Comparison of ENCODE assay signal across 1 cellular context in the genomic region with DNA sequence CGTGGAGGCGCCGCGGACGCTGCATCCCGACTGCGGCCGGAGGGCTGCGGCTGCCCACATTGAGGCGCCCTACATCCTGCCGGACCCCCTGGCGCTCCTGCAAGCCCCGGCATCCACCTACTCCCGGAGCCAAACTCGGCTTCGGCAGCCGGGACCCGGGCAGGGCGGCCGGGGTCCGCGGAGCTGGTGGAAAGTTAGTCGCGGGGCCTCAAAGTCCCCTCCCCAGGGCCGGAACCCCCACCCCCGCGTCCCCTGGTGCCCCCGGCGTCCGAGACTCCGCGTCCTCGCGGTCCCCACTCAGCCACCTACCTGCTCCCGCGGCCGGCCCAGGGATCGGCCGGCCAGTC.
TF ChIP-seq lines count a peak whose summit lies in the region.

No MANE protein-coding gene starts in this region.

TF ChIP-seq in GM12878, 131 proteins besides CTCF, POLR2A, EP300 and RAD21 (continued from another document):
- TF ChIP-seq NFYA (IDR thresholded peaks at IDR 0.05; ENCODE audit: borderline replicate concordance, low read depth, low read length) (no peak), DPF2 (IDR thresholded peaks at IDR 0.05) (no peak)
- TF ChIP-seq, protein P1, sequence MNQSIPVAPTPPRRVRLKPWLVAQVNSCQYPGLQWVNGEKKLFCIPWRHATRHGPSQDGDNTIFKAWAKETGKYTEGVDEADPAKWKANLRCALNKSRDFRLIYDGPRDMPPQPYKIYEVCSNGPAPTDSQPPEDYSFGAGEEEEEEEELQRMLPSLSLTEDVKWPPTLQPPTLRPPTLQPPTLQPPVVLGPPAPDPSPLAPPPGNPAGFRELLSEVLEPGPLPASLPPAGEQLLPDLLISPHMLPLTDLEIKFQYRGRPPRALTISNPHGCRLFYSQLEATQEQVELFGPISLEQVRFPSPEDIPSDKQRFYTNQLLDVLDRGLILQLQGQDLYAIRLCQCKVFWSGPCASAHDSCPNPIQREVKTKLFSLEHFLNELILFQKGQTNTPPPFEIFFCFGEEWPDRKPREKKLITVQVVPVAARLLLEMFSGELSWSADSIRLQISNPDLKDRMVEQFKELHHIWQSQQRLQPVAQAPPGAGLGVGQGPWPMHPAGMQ (IDR thresholded peaks at IDR 0.05; ENCODE audit: borderline replicate concordance) = no peak
- TF ChIP-seq, protein P2, sequence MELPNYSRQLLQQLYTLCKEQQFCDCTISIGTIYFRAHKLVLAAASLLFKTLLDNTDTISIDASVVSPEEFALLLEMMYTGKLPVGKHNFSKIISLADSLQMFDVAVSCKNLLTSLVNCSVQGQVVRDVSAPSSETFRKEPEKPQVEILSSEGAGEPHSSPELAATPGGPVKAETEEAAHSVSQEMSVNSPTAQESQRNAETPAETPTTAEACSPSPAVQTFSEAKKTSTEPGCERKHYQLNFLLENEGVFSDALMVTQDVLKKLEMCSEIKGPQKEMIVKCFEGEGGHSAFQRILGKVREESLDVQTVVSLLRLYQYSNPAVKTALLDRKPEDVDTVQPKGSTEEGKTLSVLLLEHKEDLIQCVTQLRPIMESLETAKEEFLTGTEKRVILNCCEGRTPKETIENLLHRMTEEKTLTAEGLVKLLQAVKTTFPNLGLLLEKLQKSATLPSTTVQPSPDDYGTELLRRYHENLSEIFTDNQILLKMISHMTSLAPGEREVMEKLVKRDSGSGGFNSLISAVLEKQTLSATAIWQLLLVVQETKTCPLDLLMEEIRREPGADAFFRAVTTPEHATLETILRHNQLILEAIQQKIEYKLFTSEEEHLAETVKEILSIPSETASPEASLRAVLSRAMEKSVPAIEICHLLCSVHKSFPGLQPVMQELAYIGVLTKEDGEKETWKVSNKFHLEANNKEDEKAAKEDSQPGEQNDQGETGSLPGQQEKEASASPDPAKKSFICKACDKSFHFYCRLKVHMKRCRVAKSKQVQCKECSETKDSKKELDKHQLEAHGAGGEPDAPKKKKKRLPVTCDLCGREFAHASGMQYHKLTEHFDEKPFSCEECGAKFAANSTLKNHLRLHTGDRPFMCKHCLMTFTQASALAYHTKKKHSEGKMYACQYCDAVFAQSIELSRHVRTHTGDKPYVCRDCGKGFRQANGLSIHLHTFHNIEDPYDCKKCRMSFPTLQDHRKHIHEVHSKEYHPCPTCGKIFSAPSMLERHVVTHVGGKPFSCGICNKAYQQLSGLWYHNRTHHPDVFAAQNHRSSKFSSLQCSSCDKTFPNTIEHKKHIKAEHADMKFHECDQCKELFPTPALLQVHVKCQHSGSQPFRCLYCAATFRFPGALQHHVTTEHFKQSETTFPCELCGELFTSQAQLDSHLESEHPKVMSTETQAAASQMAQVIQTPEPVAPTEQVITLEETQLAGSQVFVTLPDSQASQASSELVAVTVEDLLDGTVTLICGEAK (IDR thresholded peaks at IDR 0.05; ENCODE audit: borderline replicate concordance) = no peak
